ENCODE assay signal across 7 cellular contexts in the genomic region with DNA sequence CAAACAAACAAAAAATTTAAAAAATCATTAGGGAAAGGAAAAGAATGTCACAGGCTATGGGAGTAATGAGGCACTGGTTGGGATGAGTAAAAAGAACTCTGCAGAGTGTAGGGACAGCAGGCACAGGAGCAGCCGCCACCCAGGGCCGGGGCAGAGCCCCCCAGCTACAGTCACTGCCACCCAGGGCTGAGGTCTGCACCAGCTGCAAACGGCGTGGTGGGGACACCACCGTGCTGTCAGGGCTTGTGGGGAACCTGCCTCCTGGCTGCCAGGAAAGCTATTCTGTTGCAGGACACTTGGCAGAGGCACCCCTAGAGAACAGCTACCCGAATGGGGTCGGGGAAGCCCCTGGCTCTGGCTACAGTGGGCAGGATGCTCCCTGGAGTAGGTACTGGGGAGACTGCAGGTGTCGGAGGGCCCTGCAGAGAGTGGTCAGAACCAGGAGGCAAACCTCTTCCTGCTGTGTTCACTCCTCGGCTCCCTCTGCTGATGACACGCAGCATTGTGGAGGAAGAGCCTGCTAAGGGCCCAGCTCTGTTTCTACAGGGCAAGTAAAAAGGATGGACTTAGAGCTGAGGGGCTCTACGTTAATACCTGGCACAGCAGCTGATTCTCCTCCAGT. TPM values are rescaled to one million over a fixed set of nuclear protein-coding genes. Genes with fewer than 3 reads are reported as not detected.
A peak's percentile ranks its signal among the peaks of the same experiment; 100 is the strongest.
DNase-seq lines count a peak whose midpoint lies in the region; ATAC-seq and TF ChIP-seq lines count a peak whose summit lies in the region.

No MANE protein-coding gene starts in this region.

- no peak overlapping the region for H3K4me3 Mint-ChIP-seq in Calu3 (ENCODE audit: low read depth, unreplicated experiment)

- no peaks in the 10 kb centered on the region for H3K4me1 ChIP-seq in psoas muscle
- H3K4me1 ChIP-seq in effector memory CD4-positive, alpha-beta T cell (ENCODE audit: control insufficient read depth, insufficient read depth, low read length, poor library complexity, severe bottlenecking): no peaks in the 10 kb centered on the region

- no peaks in the 10 kb centered on the region for H3K27me3 Mint-ChIP-seq in Calu3 (ENCODE audit: unreplicated experiment)

- H3K27ac Mint-ChIP-seq in Calu3 (ENCODE audit: unreplicated experiment): no peak overlapping the region

- no peak overlapping the region for H3K4me3 ChIP-seq in psoas muscle
- H3K4me3 ChIP-seq in effector memory CD4-positive, alpha-beta T cell (ENCODE audit: insufficient read depth, low read depth, low read length, poor library complexity, severe bottlenecking): no peak overlapping the region

- H3K4me1 Mint-ChIP-seq in Calu3 (ENCODE audit: low read depth, unreplicated experiment): no peaks in the 10 kb centered on the region

- no peaks in the 10 kb centered on the region for H3K36me3 Mint-ChIP-seq in Calu3 (ENCODE audit: insufficient read depth, unreplicated experiment)

- TF ChIP-seq CTCF in Calu3 (IDR thresholded peaks at IDR 0.05; ENCODE audit: unreplicated experiment) (peak; percentile 64), GM13976 (IDR thresholded peaks at IDR 0.05; ENCODE audit: borderline replicate concordance, control extremely low read depth, extremely low read depth, insufficient read depth, missing control alignments) (peak; percentile 12), psoas muscle (IDR thresholded peaks at IDR 0.05) (peak; percentile 29)

- no peak overlapping the region for H3K27ac ChIP-seq in psoas muscle
- H3K27ac ChIP-seq in effector memory CD4-positive, alpha-beta T cell (ENCODE audit: insufficient read depth, low read length, poor library complexity, severe bottlenecking): no peak overlapping the region

- CTCF ChIA-PET in Calu3 (lab: Charles Lee): interaction anchor here (0.6 to 1.2 kb wide), 5 partner anchors 71 to 388 kb away, joined by 3 to 8 read pairs (median 3); no protein-coding TSS in a partner anchor

- no peak for TF ChIP-seq POLR2A in erythroblast (IDR thresholded peaks at IDR 0.05; ENCODE audit: low read length)

- 64 to 82% (median 67%) methylated on average over 11 of the region's 11 CpGs for WGBS in psoas muscle, 3 donors

- in situ Hi-C loops in GM13976 (cut with MboI; ENCODE audit: low sequenced_read_pairs, unreplicated experiment): no loop called here

- ATAC-seq in psoas muscle: peak; percentile 51 to 73 (median 56)

- no TSS peak for BruUV-seq in Calu3 (replicated peaks; lab: Mats Ljungman, UMichigan)

- H3K27me3 ChIP-seq in psoas muscle (ENCODE audit: insufficient read depth in 3 of 3, low read length in 2 of 3): no peaks in the 10 kb centered on the region
- no peaks in the 10 kb centered on the region for H3K27me3 ChIP-seq in effector memory CD4-positive, alpha-beta T cell (replicated peaks; ENCODE audit: control insufficient read depth, insufficient read depth, low read length, poor library complexity, severe bottlenecking)

- intact Hi-C loops in Calu3 (cut with micrococcal nuclease; ENCODE audit: unreplicated experiment): no loop called here
- intact Hi-C loops in psoas muscle (cut with DNase I): no loop called here

- H3K9me3 ChIP-seq in psoas muscle: no peaks in the 10 kb centered on the region
- no peaks in the 10 kb centered on the region for H3K9me3 ChIP-seq in effector memory CD4-positive, alpha-beta T cell (ENCODE audit: control insufficient read depth, low read length)

- peaks cover 2 to 71% of the 10 kb centered on the region in 2 donors for H3K36me3 ChIP-seq in psoas muscle (ENCODE audit: insufficient read depth in 1 of 2, low read depth in 1 of 2)
- peaks cover under 1% of the 10 kb centered on the region for H3K36me3 ChIP-seq in effector memory CD4-positive, alpha-beta T cell (ENCODE audit: control insufficient read depth, insufficient read depth, low read length)

- H3K9me3 Mint-ChIP-seq in Calu3 (ENCODE audit: low read depth, unreplicated experiment): no peaks in the 10 kb centered on the region

- DNase-seq in Calu3 (peak; percentile 70), GM13976 (ENCODE audit: low spot score) (peak; percentile 78), RPMI7951 (ENCODE audit: low read depth) (peak; percentile 30), erythroblast (lab: John Stamatoyannopoulos, UW) (peak; percentile 57 to 67), psoas muscle (no peak), activated gamma-delta T cell treated with Interleukin-2 at 50 U/mL for 16 hours (no peak)
- DNase-seq in effector memory CD4-positive, alpha-beta T cell: no peak

RNA-seq across cellular contexts. Expression of a gene that starts 32.3 kb away (rescaled TPM):
- 108 and 120 TPM in 2 replicates for total RNA-seq in Calu3 (2022)
- total RNA-seq in RPMI7951 (2014; rRNA removed; shearing (Covaris generic)): 7.1 and 14.9 TPM in 2 replicates
- 10 to 100 TPM; 15.5 to 32.1 (median 26.8) TPM for total RNA-seq in psoas muscle
- polyA plus RNA-seq in psoas muscle: 10 to 100 TPM; 14.9 to 26.4 (median 22.6) TPM

Comparison
In these comparisons a context has a peak if more than half of its experiments do, and no peak if none do; other contexts are left out.
1. DNase-seq: peak in Calu3 (single experiment), GM13976 (single experiment), RPMI7951 (single experiment) and erythroblast (2 of 2); none in psoas muscle (0 of 2), effector memory CD4-positive, alpha-beta T cell (0 of 3) and activated gamma-delta T cell treated with Interleukin-2 at 50 U/mL for 16 hours (single experiment).
2. CTCF ChIP-seq: peak in every context shown above with its lines; median percentile 64 in Calu3; 29 in psoas muscle; 12 in GM13976.